Comparison of ENCODE assay signal across 8 cellular contexts in the genomic region with DNA sequence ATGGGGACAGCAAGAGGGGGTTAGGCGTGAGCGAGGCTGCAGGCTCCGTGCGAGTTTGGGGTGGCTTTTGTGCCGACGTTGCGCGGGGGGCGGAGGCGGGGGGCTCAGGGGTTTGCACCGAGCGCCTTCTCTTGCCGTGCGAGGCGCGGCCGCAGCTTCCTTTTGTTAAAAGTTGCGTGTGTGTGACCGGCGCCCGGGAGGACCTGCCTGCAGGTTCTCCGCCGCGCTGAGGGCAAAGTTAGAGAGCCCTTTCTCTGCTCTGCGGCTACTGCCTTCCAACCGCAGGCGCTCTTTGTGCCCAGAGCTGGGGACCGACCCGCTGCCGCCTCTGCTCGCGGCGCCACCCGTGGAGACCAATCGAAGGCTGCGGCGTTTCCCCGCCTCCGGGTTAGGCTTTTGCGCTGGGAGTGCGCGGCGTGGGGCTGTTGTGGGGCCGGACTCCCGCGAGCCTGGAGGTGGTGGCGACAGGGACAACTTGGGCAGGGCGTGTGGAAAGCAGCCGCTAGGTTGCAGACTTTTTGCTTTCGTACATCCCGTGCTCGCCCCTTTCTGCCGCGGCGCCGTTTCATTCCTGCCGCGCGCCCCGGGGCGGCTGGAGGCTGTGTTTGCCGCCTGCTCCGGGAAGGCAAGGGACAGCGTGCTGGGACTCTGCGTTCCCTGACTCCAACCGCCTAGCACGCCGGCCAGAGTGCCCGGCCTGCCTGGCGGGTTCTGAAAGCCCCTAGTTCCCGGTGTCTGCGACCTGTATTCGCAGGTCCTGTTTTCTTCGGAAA. TPM values are rescaled to one million over a fixed set of nuclear protein-coding genes. Genes with fewer than 3 reads are reported as not detected.
DNase-seq lines count a peak whose midpoint lies in the region; ATAC-seq and TF ChIP-seq lines count a peak whose summit lies in the region.

No MANE protein-coding gene starts in this region.

- peak overlapping the region; percentile 59 for H2AFZ ChIP-seq in osteoblast (ENCODE audit: low read length)

- TF ChIP-seq CTCF in GM12864 (IDR thresholded peaks at IDR 0.05; ENCODE audit: low read depth, low read length, missing control alignments) = no peak
- TF ChIP-seq CTCF in osteoblast (IDR thresholded peaks at IDR 0.05; ENCODE audit: extremely low read depth, low read depth, low read length) = no peak

- no peak overlapping the region for H3K27ac Mint-ChIP-seq in activated naive CD4-positive, alpha-beta T cell treated with anti-CD3 and anti-CD28 coated beads, Interleukin-2, amount 50 U/mL, for 72 hours

- peak overlapping the region; percentile 78 for H3K4me2 ChIP-seq in osteoblast (ENCODE audit: insufficient read depth, low read length)

- peaks cover 57% of the 10 kb centered on the region for H3K27me3 ChIP-seq in osteoblast (ENCODE audit: insufficient read depth, low read length)

- peak overlapping the region; percentile 30 for H3K4me3 ChIP-seq in GM12864 (ENCODE audit: low read depth, low read length)
- peak overlapping the region; percentile 66 for H3K4me3 ChIP-seq in osteoblast (ENCODE audit: insufficient read depth, low read length)

- H3K9me3 ChIP-seq in osteoblast (ENCODE audit: low read depth, low read length) = no peaks in the 10 kb centered on the region

- H3K4me1 ChIP-seq in osteoblast (ENCODE audit: insufficient read depth, low read length) = peaks cover 15% of the 10 kb centered on the region

- no peak overlapping the region for H3K27ac ChIP-seq in osteoblast (ENCODE audit: low read depth, low read length)

- ATAC-seq in HG02759 (IDR thresholded peaks at IDR 0.05; ENCODE audit: unreplicated experiment) = peak; percentile 58
- ATAC-seq in activated naive CD4-positive, alpha-beta T cell treated with anti-CD3 and anti-CD28 coated beads, Interleukin-2, amount 50 U/mL, for 72 hours = peak; percentile 75 to 85
- ATAC-seq in left cardiac atrium = peak; percentile 77
- ATAC-seq in GM19467 (IDR thresholded peaks at IDR 0.05; ENCODE audit: unreplicated experiment) = no peak

- no peaks in the 10 kb centered on the region for H3K36me3 Mint-ChIP-seq in activated naive CD4-positive, alpha-beta T cell treated with anti-CD3 and anti-CD28 coated beads, Interleukin-2, amount 50 U/mL, for 72 hours

- no peaks in the 10 kb centered on the region for H3K79me2 ChIP-seq in osteoblast (ENCODE audit: insufficient read depth, low read length)

- H3K9me3 Mint-ChIP-seq in activated naive CD4-positive, alpha-beta T cell treated with anti-CD3 and anti-CD28 coated beads, Interleukin-2, amount 50 U/mL, for 72 hours = no peaks in the 10 kb centered on the region

- DNase-seq in GM12864 (ENCODE audit: low read depth) (no peak), NOMO-1 (lab: John Stamatoyannopoulos, UW; ENCODE audit: unreplicated experiment in 2 of 2) (peak; percentile 67 to 83), left cardiac atrium (peak; percentile 54), osteoblast (ENCODE audit: insufficient read length, low spot score, missing footprints) (peak; percentile 80), NCI-H1048 (lab: John Stamatoyannopoulos, UW) (no peak)
- DNase-seq in activated naive CD4-positive, alpha-beta T cell treated with anti-CD3 and anti-CD28 coated beads, Interleukin-2, amount 50 U/mL, for 72 hours (ENCODE audit: low spot score in 2 of 2) = peak; percentile 37 to 58

- intact Hi-C loops in left cardiac atrium (cut with DNase I) = no loop called here

- no peaks in the 10 kb centered on the region for H4K20me1 ChIP-seq in osteoblast (ENCODE audit: insufficient read depth, low read length)

- no peaks in the 10 kb centered on the region for H3K36me3 ChIP-seq in osteoblast (ENCODE audit: insufficient read depth, low read length)

RNA-seq across cellular contexts. Expression of a gene that starts 0.8 kb away (rescaled TPM):
- total RNA-seq in activated naive CD4-positive, alpha-beta T cell treated with anti-CD3 and anti-CD28 coated beads, Interleukin-2, amount 50 U/mL, for 72 hours = under 1 TPM; 0.08 to 0.73 TPM
- total RNA-seq in left cardiac atrium (1 to 10 TPM; 2.3 to 3.4 TPM), osteoblast (0.29 and 0.36 TPM in 2 replicates)

Comparison
In these comparisons a context has a peak if more than half of its experiments do, and no peak if none do; other contexts are left out.
1. DNase-seq: peak in NOMO-1 (2 of 2), activated naive CD4-positive, alpha-beta T cell treated with anti-CD3 and anti-CD28 coated beads, Interleukin-2, amount 50 U/mL, for 72 hours (2 of 2), left cardiac atrium (single experiment) and osteoblast (single experiment); none in GM12864 (single experiment) and NCI-H1048 (single experiment).